ENCODE assay signal across 9 cellular contexts in the genomic region with DNA sequence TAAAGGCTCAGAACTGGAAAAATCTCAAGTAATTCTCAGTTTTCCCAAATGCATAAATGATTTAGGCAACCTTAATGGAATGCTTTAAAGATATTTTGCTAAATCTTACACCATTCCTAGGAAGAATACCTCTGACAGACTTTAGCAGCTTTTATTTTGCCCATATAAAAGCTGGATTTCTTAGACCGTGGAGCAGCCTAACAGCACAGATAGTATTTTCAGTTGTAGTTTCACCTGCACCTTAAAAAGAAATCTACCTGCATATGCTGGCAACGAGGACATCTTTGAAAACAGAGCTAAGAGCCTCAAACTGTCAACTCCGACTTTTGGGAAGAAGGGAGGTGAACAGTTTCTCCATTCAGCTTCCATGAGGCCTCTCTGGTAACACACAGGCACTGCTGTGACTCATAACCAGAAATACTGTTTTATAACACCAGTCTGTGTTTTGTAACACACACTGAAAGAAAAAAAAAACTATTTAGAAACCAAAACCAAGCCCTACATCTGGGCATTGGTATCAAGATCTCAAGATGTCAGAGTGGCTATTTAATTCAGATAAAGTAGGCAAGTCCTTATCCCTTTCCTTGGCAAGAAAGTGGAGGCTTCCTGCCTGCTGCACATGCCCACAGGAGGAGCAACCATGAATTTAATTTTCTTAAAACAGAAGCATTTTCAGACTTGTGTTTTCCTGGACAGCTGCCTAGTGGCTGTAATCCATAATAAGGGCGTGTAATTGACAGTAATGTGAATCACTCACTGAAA.
DNase-seq lines count a peak whose midpoint lies in the region; ATAC-seq and TF ChIP-seq lines count a peak whose summit lies in the region.
"Had no signal": no experiment of that assay in that cellular context is flagged by ENCODE, and none has a peak within 500 bp of the region (broad histone marks: within the 10 kb centered on the region; RNA-seq: fewer than 3 reads in every experiment).

No MANE protein-coding gene starts in this region.

- DNase-seq in CD1c-positive myeloid dendritic cell (ENCODE audit: extremely low spot score), result peak; percentile 54
- no peak for DNase-seq in effector memory CD8-positive, alpha-beta T cell
- no peak for DNase-seq in sigmoid colon
- no peak for DNase-seq in NCI-H1930 (lab: John Stamatoyannopoulos, UW)
- DNase-seq in stimulated activated CD8-positive, alpha-beta memory T cell treated with anti-CD3 and anti-CD28 coated beads, Interleukin-4, amount 100 ng/mL, for 48 hours, result no peak
- no peak for DNase-seq in activated T-helper 1 cell treated with anti-CD3 and anti-CD28 coated beads, Interleukin-12 subunit alpha, Interleukin-12 subunit beta, Interleukin-2, Interleukin-4 antibody, amounts not matched to agents 30 ng/mL and 10 ng/mL and 1 ng/mL, durations not matched to agents 14 hours and 24 hours and 36 hours (ENCODE audit: low spot score)

- peaks cover 0 to 19% (median 12%) of the 10 kb centered on the region in 4 donors for H3K4me1 ChIP-seq in sigmoid colon

- no peaks in the 10 kb centered on the region for H3K9me3 ChIP-seq in sigmoid colon

- H3K27me3 Mint-ChIP-seq in effector memory CD8-positive, alpha-beta T cell, result no peaks in the 10 kb centered on the region
- H3K27me3 Mint-ChIP-seq in activated T-helper 1 cell treated with anti-CD3 and anti-CD28 coated beads, Interleukin-12 subunit alpha, Interleukin-12 subunit beta, Interleukin-2, Interleukin-4 antibody, amounts not matched to agents 30 ng/mL and 10 ng/mL and 1 ng/mL, durations not matched to agents 14 hours and 24 hours and 36 hours (ENCODE audit: insufficient read depth), result peaks cover 3% of the 10 kb centered on the region
- H3K27me3 Mint-ChIP-seq: stimulated activated naive CD8-positive, alpha-beta T cell treated with anti-CD3 and anti-CD28 coated beads, Interleukin-15, Interleukin-2, amounts not matched to agents 100 ng/mL and 50 ng/mL, for 24 hours had no signal

- H3K9me3 Mint-ChIP-seq in effector memory CD8-positive, alpha-beta T cell, result no peaks in the 10 kb centered on the region
- no peaks in the 10 kb centered on the region for H3K9me3 Mint-ChIP-seq in activated T-helper 1 cell treated with anti-CD3 and anti-CD28 coated beads, Interleukin-12 subunit alpha, Interleukin-12 subunit beta, Interleukin-2, Interleukin-4 antibody, amounts not matched to agents 30 ng/mL and 10 ng/mL and 1 ng/mL, durations not matched to agents 14 hours and 24 hours and 36 hours
- H3K9me3 Mint-ChIP-seq: stimulated activated naive CD8-positive, alpha-beta T cell treated with anti-CD3 and anti-CD28 coated beads, Interleukin-15, Interleukin-2, amounts not matched to agents 100 ng/mL and 50 ng/mL, for 24 hours had no signal

- no peak for TF ChIP-seq EP300 in sigmoid colon (IDR thresholded peaks at IDR 0.05)

- 22 to 49% methylated on average over 4 of the region's 4 CpGs for WGBS in sigmoid colon, 2 donors

- H3K27ac Mint-ChIP-seq in effector memory CD8-positive, alpha-beta T cell, result peak overlapping the region in 1 of 2 donors; percentile 31
- H3K27ac Mint-ChIP-seq in activated T-helper 1 cell treated with anti-CD3 and anti-CD28 coated beads, Interleukin-12 subunit alpha, Interleukin-12 subunit beta, Interleukin-2, Interleukin-4 antibody, amounts not matched to agents 30 ng/mL and 10 ng/mL and 1 ng/mL, durations not matched to agents 14 hours and 24 hours and 36 hours, result no peak overlapping the region
- H3K27ac Mint-ChIP-seq: stimulated activated naive CD8-positive, alpha-beta T cell treated with anti-CD3 and anti-CD28 coated beads, Interleukin-15, Interleukin-2, amounts not matched to agents 100 ng/mL and 50 ng/mL, for 24 hours had no signal

- H3K36me3 ChIP-seq in sigmoid colon, result no peaks in the 10 kb centered on the region

- intact Hi-C loops in sigmoid colon (cut with DNase I), result loop anchor here (10.0 kb wide), 1 partner anchor 254 kb away; no protein-coding TSS in a partner anchor
- intact Hi-C loops in activated T-helper 1 cell treated with anti-CD3 and anti-CD28 coated beads, Interleukin-12 subunit alpha, Interleukin-12 subunit beta, Interleukin-2, Interleukin-4 antibody, amounts not matched to agents 30 ng/mL and 10 ng/mL and 1 ng/mL, durations not matched to agents 14 hours and 24 hours and 36 hours (cut with micrococcal nuclease), result loop anchor here (1.0 kb wide), 4 partner anchors 10 to 60 kb away; no protein-coding TSS in a partner anchor

- H3K27me3 ChIP-seq in sigmoid colon, result no peaks in the 10 kb centered on the region

- peak overlapping the region; percentile 23 to 67 (median 57) for H3K27ac ChIP-seq in sigmoid colon

- TF ChIP-seq CTCF in sigmoid colon (IDR thresholded peaks at IDR 0.05), result no peak

- no peak overlapping the region for H3K4me3 ChIP-seq in sigmoid colon

- no peak overlapping the region for H3K4me3 Mint-ChIP-seq in effector memory CD8-positive, alpha-beta T cell
- no peak overlapping the region for H3K4me3 Mint-ChIP-seq in activated T-helper 1 cell treated with anti-CD3 and anti-CD28 coated beads, Interleukin-12 subunit alpha, Interleukin-12 subunit beta, Interleukin-2, Interleukin-4 antibody, amounts not matched to agents 30 ng/mL and 10 ng/mL and 1 ng/mL, durations not matched to agents 14 hours and 24 hours and 36 hours
- H3K4me3 Mint-ChIP-seq: stimulated activated naive CD8-positive, alpha-beta T cell treated with anti-CD3 and anti-CD28 coated beads, Interleukin-15, Interleukin-2, amounts not matched to agents 100 ng/mL and 50 ng/mL, for 24 hours had no signal

- ATAC-seq in GM19395 (IDR thresholded peaks at IDR 0.05; ENCODE audit: unreplicated experiment), result peak; percentile 91
- ATAC-seq in HG03442 (IDR thresholded peaks at IDR 0.05; ENCODE audit: unreplicated experiment), result peak; percentile 91
- ATAC-seq in effector memory CD8-positive, alpha-beta T cell (replicated peaks), result peak; percentile 76

- peaks cover 12 to 20% of the 10 kb centered on the region in 2 donors for H3K4me1 Mint-ChIP-seq in effector memory CD8-positive, alpha-beta T cell (ENCODE audit: low read depth in 2 of 2)
- peaks cover 55% of the 10 kb centered on the region for H3K4me1 Mint-ChIP-seq in activated T-helper 1 cell treated with anti-CD3 and anti-CD28 coated beads, Interleukin-12 subunit alpha, Interleukin-12 subunit beta, Interleukin-2, Interleukin-4 antibody, amounts not matched to agents 30 ng/mL and 10 ng/mL and 1 ng/mL, durations not matched to agents 14 hours and 24 hours and 36 hours (ENCODE audit: low read depth)

- TF ChIP-seq POLR2A in sigmoid colon (IDR thresholded peaks at IDR 0.05), result no peak

- H3K36me3 Mint-ChIP-seq in effector memory CD8-positive, alpha-beta T cell (ENCODE audit: insufficient read depth), result no peaks in the 10 kb centered on the region
- H3K36me3 Mint-ChIP-seq in activated T-helper 1 cell treated with anti-CD3 and anti-CD28 coated beads, Interleukin-12 subunit alpha, Interleukin-12 subunit beta, Interleukin-2, Interleukin-4 antibody, amounts not matched to agents 30 ng/mL and 10 ng/mL and 1 ng/mL, durations not matched to agents 14 hours and 24 hours and 36 hours (ENCODE audit: low read depth), result peaks cover 4% of the 10 kb centered on the region
